Comparison of ENCODE assay signal across 21 cellular contexts in the genomic region with DNA sequence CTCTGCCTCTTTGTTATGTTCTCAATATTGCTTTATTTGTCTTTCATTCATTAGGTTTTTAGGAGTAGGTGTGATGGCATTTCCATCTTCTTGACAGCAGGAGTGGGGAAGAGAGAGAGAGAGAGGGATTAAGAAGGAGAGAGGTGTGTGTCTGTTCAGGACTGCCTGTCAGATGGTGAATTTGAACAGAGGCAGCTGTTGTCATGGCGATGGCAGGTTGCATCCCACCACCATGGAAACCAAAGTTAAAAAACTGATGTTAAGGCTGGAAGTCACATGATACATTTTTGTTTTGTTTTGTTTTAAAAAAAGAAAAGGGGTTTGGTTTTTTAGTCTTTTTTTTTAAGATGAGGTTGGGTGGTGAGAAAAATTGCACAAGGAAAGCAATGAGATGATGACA. TPM values are rescaled to one million over a fixed set of nuclear protein-coding genes. Genes with fewer than 3 reads are reported as not detected.
"Had no signal": no experiment of that assay in that cellular context is flagged by ENCODE, and none has a peak within 500 bp of the region (broad histone marks: within the 10 kb centered on the region; RNA-seq: fewer than 3 reads in every experiment).

No MANE protein-coding gene starts in this region.

- H3K27ac ChIP-seq: heart right ventricle, spleen, thoracic aorta, transverse colon had no signal

- H3K4me1 ChIP-seq: transverse colon had no signal

- H3K9me3 ChIP-seq: heart right ventricle, spleen, stomach, thoracic aorta, transverse colon had no signal

- H3K27ac Mint-ChIP-seq: stimulated activated naive B cell treated with anti-CD40 and anti-IgM and Interleukin-4, amounts not matched to agents 10 μg/mL and 1 μg/mL and 100 μg/mL, for 72 hours had no signal

- DNase-seq: effector memory CD4-positive, alpha-beta T cell; heart right ventricle; hypothalamus; kidney glomerular epithelial cell; mesendoderm; naive B cell; spleen; stimulated activated CD4-positive, alpha-beta T cell treated with anti-CD3 and anti-CD28 coated beads, Interleukin-15, amount 100 ng/mL, for 24 hours; stimulated activated CD4-positive, alpha-beta T cell treated with anti-CD3 and anti-CD28 coated beads, Interleukin-1b, Interleukin-23, amount 100 ng/mL, for 48 hours; stimulated activated CD4-positive, alpha-beta T cell treated with anti-CD3 and anti-CD28 coated beads, Interleukin-4, amount 100 ng/mL, for 24 hours; stimulated activated naive B cell treated with anti-CD40 and anti-IgM and Interleukin-4, amounts not matched to agents 10 μg/mL and 1 μg/mL and 100 μg/mL, for 72 hours; stomach; substantia nigra; transverse colon had no signal

- H3K27me3 ChIP-seq: spleen, stomach, transverse colon had no signal

- ATAC-seq: esophagus mucosa; heart right ventricle; sciatic nerve; stimulated activated naive B cell treated with anti-CD40 and anti-IgM and Interleukin-4, amounts not matched to agents 10 μg/mL and 1 μg/mL and 100 μg/mL, for 72 hours had no signal

- H3K4me3 Mint-ChIP-seq: stimulated activated naive B cell treated with anti-CD40 and anti-IgM and Interleukin-4, amounts not matched to agents 10 μg/mL and 1 μg/mL and 100 μg/mL, for 72 hours had no signal

- H3K36me3 ChIP-seq: heart right ventricle, spleen, stomach, thoracic aorta, transverse colon had no signal

- H3K4me3 ChIP-seq: heart right ventricle, spleen, stomach, thoracic aorta, transverse colon had no signal

RNA-seq across cellular contexts. Expression of a gene that starts 18.3 kb away (rescaled TPM):
- total RNA-seq: fibroblast of lung, glomerular endothelial cell, pulmonary artery endothelial cell, thoracic aorta, ureter had no signal
